Comparison of ENCODE assay signal across 8 cellular contexts in the genomic region with DNA sequence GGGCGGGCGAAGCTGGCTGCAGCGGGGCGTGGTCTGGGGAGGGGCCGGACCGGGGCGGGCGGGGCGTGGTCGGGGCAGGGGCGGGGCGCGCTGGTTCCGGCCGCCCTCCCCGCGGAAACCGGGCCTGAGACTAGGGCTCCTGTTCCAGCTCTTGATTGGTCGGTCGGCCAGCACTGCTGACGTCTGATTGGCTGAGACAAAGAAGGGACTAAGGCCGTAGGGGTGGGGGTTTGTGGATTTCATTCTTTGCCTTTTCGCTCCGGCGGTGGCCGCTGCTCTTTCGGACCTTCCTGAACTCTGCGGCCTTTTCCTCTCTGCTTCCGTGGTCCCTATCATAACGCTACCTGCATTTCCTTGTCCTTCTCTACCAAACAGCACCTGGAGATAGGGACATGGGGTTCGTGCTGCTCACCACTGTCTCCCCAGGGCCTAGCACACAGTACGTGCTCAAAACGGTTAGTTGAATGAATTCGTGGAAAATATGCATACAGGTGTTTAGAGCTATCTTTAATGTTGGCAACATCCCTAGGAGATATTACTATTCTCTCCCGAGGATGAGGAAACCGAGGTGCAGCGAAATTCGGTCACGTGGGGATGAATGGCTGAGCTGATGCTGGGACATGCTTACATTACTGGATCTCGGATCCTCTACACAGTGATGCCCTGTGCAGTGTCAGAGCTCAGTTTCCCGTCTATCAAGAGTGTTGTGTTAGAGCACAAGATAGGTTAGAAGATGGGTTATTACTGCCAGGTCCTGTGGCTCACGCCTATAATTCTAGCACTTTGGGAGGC.
DNase-seq lines count a peak whose midpoint lies in the region; ATAC-seq and TF ChIP-seq lines count a peak whose summit lies in the region.

No MANE protein-coding gene starts in this region.

- ATAC-seq in GM21717 (IDR thresholded peaks at IDR 0.05; ENCODE audit: unreplicated experiment) (peak; percentile 88), Panc1 (peak; percentile 97)
- peak; percentile 99 for ATAC-seq in activated T-helper 17 cell treated with anti-CD3 and anti-CD28 coated beads, Interleukin-2, amount 50 U/mL, for 72 hours (replicated peaks)
- ATAC-seq in naive thymus-derived CD8-positive, alpha-beta T cell: peak; percentile 91 to 95
- peak; percentile 98 for ATAC-seq in stimulated activated memory B cell treated with anti-CD40 and anti-IgM and Interleukin-4, amounts not matched to agents 10 μg/mL and 1 μg/mL and 100 μg/mL, for 72 hours

- POLR2A ChIA-PET in Panc1 (lab: Charles Lee): no interaction called here
- POLR2A ChIA-PET in naive thymus-derived CD8-positive, alpha-beta T cell (lab: Charles Lee): interaction anchor here (0.9 to 1.9 kb wide), 4 partner anchors 17 to 74 kb away, joined by 3 to 5 read pairs (median 3); no protein-coding TSS in a partner anchor

- peak overlapping the region; percentile 77 for H3K4me3 ChIP-seq in Jurkat, Clone E6-1 (ENCODE audit: low read length)
- H3K4me3 ChIP-seq in Panc1 (ENCODE audit: low read depth in 2 of 2, low read length in 2 of 2) (peak overlapping the region; percentile 60 to 77), fibroblast of pulmonary artery (replicated peaks; ENCODE audit: low read depth, low read length) (peak overlapping the region; percentile 58)

- CTCF ChIA-PET in Panc1 (lab: Charles Lee): no interaction called here

- DNase-seq in DMS79 (lab: John Stamatoyannopoulos, UW) (peak; percentile 71), Panc1 (ENCODE audit: low read depth, low spot score) (peak; percentile 38), fibroblast of pulmonary artery (ENCODE audit: low read depth) (peak; percentile 88)
- DNase-seq in Jurkat, Clone E6-1 (ENCODE audit: low read depth, low spot score): peak; percentile 84
- DNase-seq in naive thymus-derived CD8-positive, alpha-beta T cell: peak; percentile 64 to 93 (median 78)

- TF ChIP-seq CTCF in Panc1 (IDR thresholded peaks at IDR 0.05) (no peak), fibroblast of pulmonary artery (IDR thresholded peaks at IDR 0.05; ENCODE audit: low read length, missing control alignments) (no peak)

- intact Hi-C loops in Panc1 (cut with micrococcal nuclease; ENCODE audit: unreplicated experiment): no loop called here

- in situ Hi-C loops in Panc1 (cut with HindIII; ENCODE audit: low pct_unique_long_range_greater_than_20kb, low sequenced_read_pairs): no loop called here

- H3K27ac Mint-ChIP-seq in activated T-helper 17 cell treated with anti-CD3 and anti-CD28 coated beads, Interleukin-2, amount 50 U/mL, for 72 hours: peak overlapping the region; percentile 71
- H3K27ac Mint-ChIP-seq in naive thymus-derived CD8-positive, alpha-beta T cell: peak overlapping the region; percentile 7 to 94 (median 64)
- peak overlapping the region; percentile 43 for H3K27ac Mint-ChIP-seq in stimulated activated memory B cell treated with anti-CD40 and anti-IgM and Interleukin-4, amounts not matched to agents 10 μg/mL and 1 μg/mL and 100 μg/mL, for 72 hours

- BruUV-seq in Panc1 (replicated peaks; lab: Mats Ljungman, UMichigan): no TSS peak

- H3K4me1 Mint-ChIP-seq in activated T-helper 17 cell treated with anti-CD3 and anti-CD28 coated beads, Interleukin-2, amount 50 U/mL, for 72 hours: no peaks in the 10 kb centered on the region
- H3K4me1 Mint-ChIP-seq in naive thymus-derived CD8-positive, alpha-beta T cell: peaks cover 11 to 30% (median 24%) of the 10 kb centered on the region in 4 donors
- peaks cover 26% of the 10 kb centered on the region for H3K4me1 Mint-ChIP-seq in stimulated activated memory B cell treated with anti-CD40 and anti-IgM and Interleukin-4, amounts not matched to agents 10 μg/mL and 1 μg/mL and 100 μg/mL, for 72 hours

- H3K27ac ChIP-seq in Panc1 (ENCODE audit: low read length): peak overlapping the region; percentile 86

- no peaks in the 10 kb centered on the region for H3K9me3 Mint-ChIP-seq in activated T-helper 17 cell treated with anti-CD3 and anti-CD28 coated beads, Interleukin-2, amount 50 U/mL, for 72 hours
- H3K9me3 Mint-ChIP-seq in naive thymus-derived CD8-positive, alpha-beta T cell: no peaks in the 10 kb centered on the region
- no peaks in the 10 kb centered on the region for H3K9me3 Mint-ChIP-seq in stimulated activated memory B cell treated with anti-CD40 and anti-IgM and Interleukin-4, amounts not matched to agents 10 μg/mL and 1 μg/mL and 100 μg/mL, for 72 hours

- no peaks in the 10 kb centered on the region; the same call in 1 of the 2 replicates for H3K36me3 ChIP-seq in Panc1 (ENCODE audit: control insufficient read depth, insufficient read depth, low read length)

- peaks cover 8% of the 10 kb centered on the region for H3K27me3 Mint-ChIP-seq in activated T-helper 17 cell treated with anti-CD3 and anti-CD28 coated beads, Interleukin-2, amount 50 U/mL, for 72 hours
- peaks cover 0 to 29% (median 12%) of the 10 kb centered on the region in 5 donors for H3K27me3 Mint-ChIP-seq in naive thymus-derived CD8-positive, alpha-beta T cell
- H3K27me3 Mint-ChIP-seq in stimulated activated memory B cell treated with anti-CD40 and anti-IgM and Interleukin-4, amounts not matched to agents 10 μg/mL and 1 μg/mL and 100 μg/mL, for 72 hours: peaks cover 42% of the 10 kb centered on the region

- H3K27me3 ChIP-seq in Panc1 (ENCODE audit: control insufficient read depth, insufficient read depth, low read length): no peaks in the 10 kb centered on the region

- H3K4me1 ChIP-seq in Panc1 (ENCODE audit: control insufficient read depth, insufficient read depth, low read length): peaks cover 23% of the 10 kb centered on the region

- no peaks in the 10 kb centered on the region for H3K36me3 Mint-ChIP-seq in activated T-helper 17 cell treated with anti-CD3 and anti-CD28 coated beads, Interleukin-2, amount 50 U/mL, for 72 hours (ENCODE audit: low read depth)
- no peaks in the 10 kb centered on the region for H3K36me3 Mint-ChIP-seq in naive thymus-derived CD8-positive, alpha-beta T cell
- H3K36me3 Mint-ChIP-seq in stimulated activated memory B cell treated with anti-CD40 and anti-IgM and Interleukin-4, amounts not matched to agents 10 μg/mL and 1 μg/mL and 100 μg/mL, for 72 hours: no peaks in the 10 kb centered on the region

- H3K4me3 Mint-ChIP-seq in activated T-helper 17 cell treated with anti-CD3 and anti-CD28 coated beads, Interleukin-2, amount 50 U/mL, for 72 hours: peak overlapping the region; percentile 84
- H3K4me3 Mint-ChIP-seq in naive thymus-derived CD8-positive, alpha-beta T cell: peak overlapping the region; percentile 82 to 96 (median 90)
- H3K4me3 Mint-ChIP-seq in stimulated activated memory B cell treated with anti-CD40 and anti-IgM and Interleukin-4, amounts not matched to agents 10 μg/mL and 1 μg/mL and 100 μg/mL, for 72 hours: peak overlapping the region; percentile 85

- no peaks in the 10 kb centered on the region for H3K9me3 ChIP-seq in Panc1 (ENCODE audit: control insufficient read depth, insufficient read depth, low read depth, low read length)

Comparison
In these comparisons a context has a peak if more than half of its experiments do, and no peak if none do; other contexts are left out.
1. Peak in every context shown above with its lines: DNase-seq, ATAC-seq, H3K4me3 ChIP-seq and H3K27ac ChIP-seq.
2. DNase-seq: peak in every context shown above with its lines; median percentile 88 in fibroblast of pulmonary artery; 84 in Jurkat, Clone E6-1; 78 in naive thymus-derived CD8-positive, alpha-beta T cell; 71 in DMS79; 38 in Panc1.